Comparison of ENCODE assay signal across 1 cellular context in the genomic region with DNA sequence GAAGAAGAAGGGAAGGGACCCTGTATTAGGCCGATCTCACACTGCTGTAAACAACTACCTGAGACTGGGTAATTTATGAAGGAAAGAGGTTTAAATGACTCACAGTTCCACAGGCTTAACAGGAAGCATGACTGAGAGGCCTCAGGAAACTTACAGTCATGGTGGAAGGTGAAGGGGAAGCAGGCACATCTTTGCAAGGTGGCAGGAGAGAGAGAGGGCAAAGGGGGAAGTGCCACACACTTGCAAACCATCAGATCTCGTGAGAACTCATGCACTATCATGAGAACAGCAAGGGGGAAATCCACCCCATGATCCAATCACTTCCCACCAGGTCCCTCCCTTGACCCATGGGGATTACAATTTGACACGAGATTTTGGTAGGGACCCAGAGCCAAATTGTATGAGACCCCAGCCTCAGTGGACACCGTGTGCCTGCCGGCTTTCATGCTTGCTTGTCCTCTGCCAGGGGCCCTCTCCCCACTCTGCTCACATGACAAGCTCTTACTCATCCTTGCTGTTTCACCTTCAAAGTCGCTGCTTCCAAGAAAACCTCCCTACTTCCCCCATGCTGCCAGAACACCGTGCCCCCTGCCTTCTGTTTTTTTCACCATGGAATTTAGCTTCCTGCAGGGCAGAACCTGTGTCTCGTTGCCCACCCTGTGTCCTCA.
A peak's percentile ranks its signal among the peaks of the same experiment; 100 is the strongest.
TF ChIP-seq lines count a peak whose summit lies in the region.

No MANE protein-coding gene starts in this region.

TF ChIP-seq in IMR-90, 13 proteins besides CTCF, POLR2A, EP300 and RAD21 (continued from another document):
- TF ChIP-seq, protein P1, sequence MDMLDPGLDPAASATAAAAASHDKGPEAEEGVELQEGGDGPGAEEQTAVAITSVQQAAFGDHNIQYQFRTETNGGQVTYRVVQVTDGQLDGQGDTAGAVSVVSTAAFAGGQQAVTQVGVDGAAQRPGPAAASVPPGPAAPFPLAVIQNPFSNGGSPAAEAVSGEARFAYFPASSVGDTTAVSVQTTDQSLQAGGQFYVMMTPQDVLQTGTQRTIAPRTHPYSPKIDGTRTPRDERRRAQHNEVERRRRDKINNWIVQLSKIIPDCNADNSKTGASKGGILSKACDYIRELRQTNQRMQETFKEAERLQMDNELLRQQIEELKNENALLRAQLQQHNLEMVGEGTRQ (IDR thresholded peaks at IDR 0.05; ENCODE audit: low read depth, low read length) = peak; percentile 35; the same call in 1 of the 2 replicates
- no peak for TF ChIP-seq NFE2L2 (IDR thresholded peaks at IDR 0.05; ENCODE audit: low read depth, low read length)
